ENCODE assay signal across 26 cellular contexts in genomic region chr16:50711040-50711439, GRCh38. TPM values are rescaled to one million over a fixed set of nuclear protein-coding genes. Genes with fewer than 3 reads are reported as not detected.
"Had no signal": no experiment of that assay in that cellular context is flagged by ENCODE, and none has a peak within 500 bp of the region (broad histone marks: within the 10 kb centered on the region; RNA-seq: fewer than 3 reads in every experiment).

No MANE protein-coding gene starts in this region.

- H3K4me1 ChIP-seq: neural progenitor cell, parathyroid adenoma, right atrium auricular region, right lobe of liver had no signal

- ATAC-seq: mucosa of descending colon; naive thymus-derived CD8-positive, alpha-beta T cell; right lobe of liver; stimulated activated memory B cell treated with anti-CD40 and anti-IgM and Interleukin-4, amounts not matched to agents 10 μg/mL and 1 μg/mL and 100 μg/mL, for 72 hours; stimulated activated naive CD8-positive, alpha-beta T cell treated with anti-CD3 and anti-CD28 coated beads, Interleukin-15, amount 100 ng/mL, for 72 hours had no signal

- H3K36me3 ChIP-seq: left ventricle myocardium inferior, neural progenitor cell, right atrium auricular region, right lobe of liver, vagina had no signal

- DNase-seq: kidney; mucosa of descending colon; naive thymus-derived CD8-positive, alpha-beta T cell; right lobe of liver; stimulated activated CD4-positive, alpha-beta T cell treated with anti-CD3 and anti-CD28 coated beads, Interleukin-1b, Interleukin-23, amount 100 ng/mL, for 48 hours; stimulated activated CD4-positive, alpha-beta T cell treated with anti-CD3 and anti-CD28 coated beads, Interleukin-2, amount 100 ng/mL, for 48 hours; stimulated activated CD4-positive, alpha-beta T cell treated with anti-CD3 and anti-CD28 coated beads, Interleukin-4, amount 100 ng/mL, for 4 hours; stimulated activated CD8-positive, alpha-beta memory T cell treated with anti-CD3 and anti-CD28 coated beads, Interleukin-4, amount 100 ng/mL, for 48 hours; stimulated activated naive CD4-positive, alpha-beta T cell treated with Interleukin-2 at 50 U/mL for 16 hours; stimulated activated naive CD8-positive, alpha-beta T cell treated with anti-CD3 and anti-CD28 coated beads, Interleukin-15, amount 100 ng/mL, for 72 hours had no signal

- H3K4me3 ChIP-seq: left ventricle myocardium inferior, lung, mucosa of descending colon, neural progenitor cell, psoas muscle, right atrium auricular region, right lobe of liver, smooth muscle cell, tibial nerve, upper lobe of left lung, vagina had no signal

- FAIRE-seq: islet of Langerhans, kidney had no signal

- H3K9me3 Mint-ChIP-seq: memory B cell; stimulated activated memory B cell treated with anti-CD40 and anti-IgM and Interleukin-4, amounts not matched to agents 10 μg/mL and 1 μg/mL and 100 μg/mL, for 72 hours had no signal

- H3K4me3 Mint-ChIP-seq: memory B cell; naive thymus-derived CD8-positive, alpha-beta T cell; nephron; neural progenitor cell; stimulated activated memory B cell treated with anti-CD40 and anti-IgM and Interleukin-4, amounts not matched to agents 10 μg/mL and 1 μg/mL and 100 μg/mL, for 72 hours; stimulated activated naive CD8-positive, alpha-beta T cell treated with anti-CD3 and anti-CD28 coated beads, Interleukin-15, amount 100 ng/mL, for 72 hours had no signal

- H3K4me2 ChIP-seq: neural progenitor cell, smooth muscle cell had no signal

- H3K79me2 ChIP-seq: parathyroid adenoma had no signal

- H3K9me3 ChIP-seq: left ventricle myocardium inferior, mucosa of descending colon, psoas muscle, right atrium auricular region, right lobe of liver, upper lobe of left lung, vagina had no signal

- H3K36me3 Mint-ChIP-seq: memory B cell; naive thymus-derived CD8-positive, alpha-beta T cell; neural progenitor cell had no signal

- H3K27me3 ChIP-seq: neural progenitor cell, right atrium auricular region, right lobe of liver, tibial nerve, upper lobe of left lung, vagina had no signal

- H3K9ac ChIP-seq: neural progenitor cell, parathyroid adenoma had no signal

- H3K27ac Mint-ChIP-seq: memory B cell, nephron, neural progenitor cell had no signal

- H3K27me3 Mint-ChIP-seq: memory B cell; naive thymus-derived CD8-positive, alpha-beta T cell; stimulated activated memory B cell treated with anti-CD40 and anti-IgM and Interleukin-4, amounts not matched to agents 10 μg/mL and 1 μg/mL and 100 μg/mL, for 72 hours; stimulated activated naive CD8-positive, alpha-beta T cell treated with anti-CD3 and anti-CD28 coated beads, Interleukin-15, amount 100 ng/mL, for 72 hours had no signal

- H3K27ac ChIP-seq: neural progenitor cell, parathyroid adenoma, right atrium auricular region, right lobe of liver, tibial nerve, upper lobe of left lung, vagina had no signal

- H2AFZ ChIP-seq: neural progenitor cell, parathyroid adenoma had no signal

RNA-seq across cellular contexts. Expression of gene NOD2, which starts 17.6 kb away (rescaled TPM):
- polyA plus RNA-seq: smooth muscle cell had no signal

RNA-seq across cellular contexts. Expression of gene SNX20, which starts 29.9 kb away (rescaled TPM):
- total RNA-seq: osteoblast, smooth muscle cell, temporal lobe had no signal
- polyA plus RNA-seq: smooth muscle cell had no signal
